1 cellular context compared by ENCODE assay signal in the genomic region with DNA sequence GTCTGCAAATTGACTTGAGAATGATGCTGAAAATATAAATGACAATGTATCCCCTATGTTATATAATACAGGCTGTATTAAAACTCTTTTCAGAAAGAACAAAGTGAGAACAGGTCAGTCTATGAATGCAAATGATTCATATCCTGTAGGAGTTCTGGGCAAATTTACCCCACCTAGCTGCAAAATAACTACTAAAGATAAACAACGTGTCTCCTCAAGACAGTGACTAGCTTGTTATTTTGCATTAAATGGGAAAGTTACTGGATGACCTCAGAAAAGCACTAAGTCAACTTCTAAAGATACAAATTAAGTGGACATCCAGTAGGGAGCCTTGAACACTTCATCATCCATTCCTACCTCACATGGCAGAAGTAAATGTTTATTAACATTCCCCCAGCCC.
TF ChIP-seq lines count a peak whose summit lies in the region.

No MANE protein-coding gene starts in this region.

TF ChIP-seq in endothelial cell of umbilical vein, 7 proteins besides CTCF, POLR2A, EP300 and RAD21:
- TF ChIP-seq FOS (IDR thresholded peaks at IDR 0.05; ENCODE audit: borderline replicate concordance, insufficient read depth, low read length) = peak; percentile 75
- peak; percentile 80 for TF ChIP-seq JUN (IDR thresholded peaks at IDR 0.05; ENCODE audit: borderline replicate concordance, insufficient read depth, insufficient read length, low read depth)
- TF ChIP-seq MYC (IDR thresholded peaks at IDR 0.05; ENCODE audit: low read depth, low read length) = no peak
